18 cellular contexts compared by ENCODE assay signal in genomic region chr4:87851955-87852354, GRCh38. TPM values are rescaled to one million over a fixed set of nuclear protein-coding genes. Genes with fewer than 3 reads are reported as not detected.
DNase-seq lines count a peak whose midpoint lies in the region; ATAC-seq and TF ChIP-seq lines count a peak whose summit lies in the region.
"Had no signal": no experiment of that assay in that cellular context is flagged by ENCODE, and none has a peak within 500 bp of the region (broad histone marks: within the 10 kb centered on the region; RNA-seq: fewer than 3 reads in every experiment).

No MANE protein-coding gene starts in this region.

- WGBS in stomach, 5 donors, result 82 to 90% (median 86%) methylated on average over 4 of the region's 4 CpGs
- WGBS in body of pancreas, 2 donors, result 61 to 69% methylated on average over 4 of the region's 4 CpGs

- H3K9me3 ChIP-seq in BLaER1 treated with 17β-estradiol and CSF1 and Interleukin-3, amounts not matched to agents 10 nM and 100 nM (replicated peaks in 1 of 11), result no peaks in the 10 kb centered on the region
- H3K9me3 ChIP-seq in stomach (no peaks in the 10 kb centered on the region), body of pancreas (no peaks in the 10 kb centered on the region)

- H3K4me1 ChIP-seq in BLaER1 treated with 17β-estradiol and CSF1 and Interleukin-3, amounts not matched to agents 10 nM and 100 nM, result peaks cover 18 to 95% (median 83%) of the 10 kb centered on the region in 10 experiments
- H3K4me1 ChIP-seq in stomach (peaks cover 0 to 12% (median 7%) of the 10 kb centered on the region in 4 donors), body of pancreas (peaks cover 10% of the 10 kb centered on the region)

- no peaks in the 10 kb centered on the region for H3K36me3 ChIP-seq in BLaER1 treated with 17β-estradiol and CSF1 and Interleukin-3, amounts not matched to agents 10 nM and 100 nM
- H3K36me3 ChIP-seq in stomach (no peaks in the 10 kb centered on the region), body of pancreas (replicated peaks in 1 of 2; ENCODE audit: insufficient read depth in 1 of 2, low read depth in 2 of 2) (no peaks in the 10 kb centered on the region)

- TF ChIP-seq POLR2A in stomach (IDR thresholded peaks at IDR 0.05), result no peak
- TF ChIP-seq POLR2A in body of pancreas (IDR thresholded peaks at IDR 0.05), result no peak

- peak; percentile 36 for DNase-seq in KBM-7
- DNase-seq in SKM-1 (lab: John Stamatoyannopoulos, UW; ENCODE audit: unreplicated experiment), result peak; percentile 21
- DNase-seq in globus pallidus (ENCODE audit: low spot score), result peak; percentile 26
- DNase-seq in DMS53 treated with DMSO at 0.1 percent for 48 hours (lab: John Stamatoyannopoulos, UW; ENCODE audit: unreplicated experiment), result no peak
- no peak for DNase-seq in stomach
- no peak for DNase-seq in body of pancreas
- DNase-seq: Calu3; CD4-positive, alpha-beta T cell; DMS 273 treated with DMSO at 0.1 percent for 48 hours; DMS79 had no signal

- H3K4me2 ChIP-seq in BLaER1 treated with 17β-estradiol and CSF1 and Interleukin-3, amounts not matched to agents 10 nM and 100 nM, result peak overlapping the region in 9 of 11 experiments; percentile 33 to 83 (median 58); a peak in 15 of 22 replicates

- ATAC-seq in GM19452 (IDR thresholded peaks at IDR 0.05; ENCODE audit: unreplicated experiment) (no peak), body of pancreas (no peak)
- ATAC-seq: GM12878, HCT116 had no signal

- TF ChIP-seq CTCF in stomach (IDR thresholded peaks at IDR 0.05) (no peak), body of pancreas (IDR thresholded peaks at IDR 0.05) (no peak)

- TF ChIP-seq EP300 in stomach (IDR thresholded peaks at IDR 0.05), result no peak

- H3K27me3 ChIP-seq in BLaER1 treated with 17β-estradiol and CSF1 and Interleukin-3, amounts not matched to agents 10 nM and 100 nM, result no peaks in the 10 kb centered on the region
- H3K27me3 ChIP-seq in stomach (peaks cover 0 to 8% (median 0%) of the 10 kb centered on the region in 3 donors), body of pancreas (no peaks in the 10 kb centered on the region)

- peak overlapping the region; percentile 69 to 97 (median 88) for H3K27ac ChIP-seq in BLaER1 treated with 17β-estradiol and CSF1 and Interleukin-3, amounts not matched to agents 10 nM and 100 nM
- H3K27ac ChIP-seq in stomach (no peak overlapping the region), body of pancreas (peak overlapping the region in 1 of 4 donors; percentile 34)

- H3K9ac ChIP-seq in BLaER1 treated with 17β-estradiol and CSF1 and Interleukin-3, amounts not matched to agents 10 nM and 100 nM, result peak overlapping the region in 9 of 11 experiments; percentile 15 to 73 (median 55); a peak in 16 of 22 replicates

- intact Hi-C loops in stomach (cut with DNase I; ENCODE audit: low total_unique reads) (loop anchor here (10.0 kb wide), 2 partner anchors 123 to 353 kb away; partner anchors contain the start of gene SPP1), body of pancreas (cut with DNase I) (loop anchor here (5.0 to 10.0 kb wide), 2 partner anchors 115 to 363 kb away; no protein-coding TSS in a partner anchor)

- no peaks in the 10 kb centered on the region for H4K20me1 ChIP-seq in BLaER1 treated with 17β-estradiol and CSF1 and Interleukin-3, amounts not matched to agents 10 nM and 100 nM

- no peak overlapping the region for H3K4me3 ChIP-seq in BLaER1 treated with 17β-estradiol and CSF1 and Interleukin-3, amounts not matched to agents 10 nM and 100 nM
- H3K4me3 ChIP-seq in stomach (no peak overlapping the region), body of pancreas (no peak overlapping the region)
- H3K4me3 ChIP-seq: GM12878 had no signal

- in situ Hi-C loops in KBM-7 (cut with MboI; ENCODE audit: low pct_unique_long_range_greater_than_20kb, low sequenced_read_pairs), result loop anchor here (10.0 to 25.0 kb wide), 2 partner anchors 113 to 360 kb away; no protein-coding TSS in a partner anchor

RNA-seq across cellular contexts. Expression of gene MEPE, which starts 19.2 kb away (rescaled TPM):
- total RNA-seq in stomach (not detected), body of pancreas (not detected)
- polyA plus RNA-seq in stomach, result not detected
- total RNA-seq: Calu3; CD4-positive, alpha-beta T cell; G401; GM12878; H4 had no signal
- polyA plus RNA-seq: AG04450, BJ, GM12878 had no signal

RNA-seq across cellular contexts. Expression of gene IBSP, which starts 52.6 kb away (rescaled TPM):
- not detected for total RNA-seq in stomach
- polyA plus RNA-seq in stomach, result not detected
- not detected for total RNA-seq in body of pancreas
- total RNA-seq: Calu3; CD4-positive, alpha-beta T cell; G401; GM12878; H4 had no signal
- polyA plus RNA-seq: AG04450, BJ, GM12878 had no signal

Comparison
In these comparisons a context has a peak if more than half of its experiments do, and no peak if none do; other contexts are left out.
1. H3K27ac ChIP-seq: peak in BLaER1 treated with 17β-estradiol and CSF1 and Interleukin-3, amounts not matched to agents 10 nM and 100 nM (11 of 11); none in stomach (0 of 5).
2. DNase-seq: peak in KBM-7 (single experiment), SKM-1 (single experiment) and globus pallidus (single experiment); none in DMS53 treated with DMSO at 0.1 percent for 48 hours (single experiment), stomach (single experiment) and body of pancreas (0 of 4).